Comparison of ENCODE assay signal across 27 cellular contexts in genomic region chr12:53766881-53767280, GRCh38. TPM values are rescaled to one million over a fixed set of nuclear protein-coding genes. Genes with fewer than 3 reads are reported as not detected.
"Had no signal": no experiment of that assay in that cellular context is flagged by ENCODE, and none has a peak within 500 bp of the region (broad histone marks: within the 10 kb centered on the region; RNA-seq: fewer than 3 reads in every experiment).

No MANE protein-coding gene starts in this region.

- H3K4me3 ChIP-seq: ascending aorta, left lung, prostate gland, right atrium auricular region, transverse colon, uterus had no signal

- H3K4me1 Mint-ChIP-seq: activated B cell treated with CpG ODN at 0.5 μM for 24 hours; activated CD4-positive, alpha-beta memory T cell treated with anti-CD3 and anti-CD28 coated beads, Interleukin-2, amount 10 ng/mL, durations not matched to agents 7 days and 5 days; neural crest cell had no signal

- H3K9me3 Mint-ChIP-seq: activated B cell treated with CpG ODN at 0.5 μM for 24 hours; activated CD4-positive, alpha-beta memory T cell treated with anti-CD3 and anti-CD28 coated beads, Interleukin-2, amount 10 ng/mL, durations not matched to agents 7 days and 5 days; activated T-cell treated with anti-CD3 and anti-CD28 coated beads, Interleukin-2, amount 50 U/mL, for 24 hours; neural crest cell; stimulated activated naive CD8-positive, alpha-beta T cell treated with anti-CD3 and anti-CD28 coated beads, Interleukin-15, Interleukin-2, amounts not matched to agents 100 ng/mL and 50 ng/mL, for 24 hours had no signal

- H3K4me1 ChIP-seq: ascending aorta, left lung, prostate gland, right atrium auricular region, transverse colon had no signal

- H3K4me3 Mint-ChIP-seq: activated B cell treated with CpG ODN at 0.5 μM for 24 hours; activated CD4-positive, alpha-beta memory T cell treated with anti-CD3 and anti-CD28 coated beads, Interleukin-2, amount 10 ng/mL, durations not matched to agents 7 days and 5 days; activated T-cell treated with anti-CD3 and anti-CD28 coated beads, Interleukin-2, amount 50 U/mL, for 24 hours; neural crest cell; stimulated activated naive CD8-positive, alpha-beta T cell treated with anti-CD3 and anti-CD28 coated beads, Interleukin-15, Interleukin-2, amounts not matched to agents 100 ng/mL and 50 ng/mL, for 24 hours had no signal

- H3K27ac Mint-ChIP-seq: activated B cell treated with CpG ODN at 0.5 μM for 24 hours; activated CD4-positive, alpha-beta memory T cell treated with anti-CD3 and anti-CD28 coated beads, Interleukin-2, amount 10 ng/mL, durations not matched to agents 7 days and 5 days; activated T-cell treated with anti-CD3 and anti-CD28 coated beads, Interleukin-2, amount 50 U/mL, for 24 hours; stimulated activated naive CD8-positive, alpha-beta T cell treated with anti-CD3 and anti-CD28 coated beads, Interleukin-15, Interleukin-2, amounts not matched to agents 100 ng/mL and 50 ng/mL, for 24 hours had no signal

- H3K9me3 ChIP-seq: ascending aorta, left lung, prostate gland, right atrium auricular region, transverse colon, uterus had no signal

- H3K27me3 ChIP-seq: ascending aorta, right atrium auricular region, uterus had no signal

- DNase-seq: activated B cell treated with CpG ODN at 0.5 μM for 24 hours; activated CD4-positive, alpha-beta memory T cell treated with anti-CD3 and anti-CD28 coated beads, Interleukin-2, amount 10 ng/mL, durations not matched to agents 7 days and 5 days; activated CD4-positive, alpha-beta T cell treated with anti-CD3 and anti-CD28 coated beads for 4 hours; activated naive CD4-positive, alpha-beta T cell treated with anti-CD3 and anti-CD28 coated beads, Interleukin-2, amount 50 U/mL, for 16 hours; activated T-cell treated with anti-CD3 and anti-CD28 coated beads, Interleukin-2, amount 50 U/mL, for 24 hours; cerebellar nuclear complex; dermis blood vessel endothelial cell; effector memory CD4-positive, alpha-beta T cell; head of caudate nucleus; left lung; mammary epithelial cell; small intestine; stimulated activated CD4-positive, alpha-beta T cell treated with anti-CD3 and anti-CD28 coated beads, Interleukin-15, amount 100 ng/mL, for 24 hours; stimulated activated CD4-positive, alpha-beta T cell treated with anti-CD3 and anti-CD28 coated beads, Interleukin-2, amount 100 ng/mL, for 48 hours; transverse colon; uterus had no signal

- H3K36me3 ChIP-seq: ascending aorta, left lung, prostate gland, right atrium auricular region, transverse colon, uterus had no signal

- FAIRE-seq: bronchial epithelial cell, frontal cortex, small intestine had no signal

- H3K27ac ChIP-seq: ascending aorta, left lung, prostate gland, right atrium auricular region, transverse colon, uterus had no signal

RNA-seq across cellular contexts. Expression of gene CISTR, which starts 15.1 kb away (rescaled TPM):
- total RNA-seq: activated B cell treated with CpG ODN at 0.5 μM for 24 hours; activated CD4-positive, alpha-beta memory T cell treated with anti-CD3 and anti-CD28 coated beads, Interleukin-2, amount 10 ng/mL, durations not matched to agents 7 days and 5 days; ascending aorta; bronchial epithelial cell; dermis blood vessel endothelial cell; frontal cortex; kidney epithelial cell; left lung; mammary epithelial cell; mononuclear cell; omental fat pad; prostate gland; T-helper 2 cell treated with Interferon-gamma antibody and Interleukin-4, amounts not matched to agents 100 ng/mL and 5 ng/mL, for 36 hours; transverse colon; uterus had no signal
- polyA plus RNA-seq: mammary epithelial cell, small intestine had no signal
